ENCODE assay signal across 8 cellular contexts in the genomic region with DNA sequence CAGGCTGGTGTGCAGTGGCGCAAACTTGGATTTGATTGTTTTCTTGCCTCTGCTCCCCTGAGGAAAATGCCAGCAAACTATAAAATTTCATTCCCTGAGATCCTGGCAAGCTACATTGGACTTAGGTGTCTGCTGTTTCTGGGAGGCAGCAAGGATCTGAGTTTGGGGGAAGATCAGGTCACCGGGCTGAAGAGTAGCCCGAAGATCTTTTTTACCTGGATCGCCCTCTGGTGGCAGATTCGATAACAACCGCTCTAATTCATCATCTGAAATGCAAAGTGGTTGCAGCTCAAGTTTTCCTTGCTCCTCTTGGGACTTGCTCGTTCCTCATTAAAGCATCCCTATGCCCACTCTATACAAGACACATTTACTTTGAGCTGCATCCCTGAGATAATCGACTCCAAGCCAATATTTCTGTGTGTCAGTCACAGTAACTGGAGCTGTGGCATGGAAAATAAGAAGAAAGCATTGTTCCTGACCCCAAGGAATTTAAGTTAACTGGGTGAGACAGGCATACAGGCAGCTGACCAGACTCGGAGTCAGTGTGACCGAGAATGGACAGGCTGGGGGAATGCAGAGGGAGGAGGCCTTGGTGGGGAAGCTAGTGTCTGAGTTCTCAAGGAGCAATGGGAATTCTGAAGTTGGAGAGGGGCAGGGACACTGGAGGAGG.
DNase-seq lines count a peak whose midpoint lies in the region; ATAC-seq, FAIRE-seq and TF ChIP-seq lines count a peak whose summit lies in the region.

No MANE protein-coding gene starts in this region.

- H3K4me1 Mint-ChIP-seq in brain, result peaks cover 10% of the 10 kb centered on the region

- H4K20me1 ChIP-seq in keratinocyte (ENCODE audit: control insufficient read depth, extremely low read depth, insufficient read depth, low read length), result no peaks in the 10 kb centered on the region

- DNase-seq in NCI-H187 (lab: John Stamatoyannopoulos, UW) (peak; percentile 52 to 70), NCI-H187 treated with DMSO at 0.1 percent for 48 hours (lab: John Stamatoyannopoulos, UW) (no peak), LoVo (ENCODE audit: low spot score) (peak; percentile 39), T-helper 9 cell (peak; percentile 16), keratinocyte (ENCODE audit: low read depth, low spot score) (peak; percentile 5)
- peak; percentile 19 to 40 for DNase-seq in stimulated activated CD4-positive, alpha-beta T cell treated with anti-CD3 and anti-CD28 coated beads, Interleukin-4, amount 100 ng/mL, for 4 hours

- no peaks in the 10 kb centered on the region for H3K4me1 ChIP-seq in keratinocyte (ENCODE audit: control insufficient read depth, extremely low read depth, insufficient read depth, low read length)

- no peak overlapping the region for H3K9ac ChIP-seq in keratinocyte (ENCODE audit: control insufficient read depth, extremely low read depth, insufficient read depth, low read length)

- peaks cover 20% of the 10 kb centered on the region for H3K27me3 Mint-ChIP-seq in brain

- H3K27ac ChIP-seq in keratinocyte (ENCODE audit: control insufficient read depth, insufficient read depth, low read length), result no peak overlapping the region

- no peak for ATAC-seq in GM18909 (IDR thresholded peaks at IDR 0.05; ENCODE audit: poor library complexity, unreplicated experiment)

- H3K36me3 ChIP-seq in keratinocyte (ENCODE audit: control insufficient read depth in 2 of 2, extremely low read depth in 1 of 2, insufficient read depth in 2 of 2, low read length in 2 of 2), result no peaks in the 10 kb centered on the region

- peak; percentile 77 to 85 for TF ChIP-seq CTCF in brain (conservative IDR thresholded peaks at IDR 0.05)
- TF ChIP-seq CTCF in keratinocyte (optimal IDR thresholded peaks at IDR 0.05 in 1 of 3, IDR thresholded peaks at IDR 0.05 in 1 of 3, conservative IDR thresholded peaks at IDR 0.05 in 1 of 3; ENCODE audit: extremely low read depth in 1 of 3, insufficient read depth in 2 of 3, low read length in 3 of 3), result peak; percentile 67 to 74 (median 73)

- H3K4me3 ChIP-seq in keratinocyte (ENCODE audit: control insufficient read depth in 2 of 3, extremely low read depth in 1 of 3, insufficient read depth in 2 of 3, low read depth in 1 of 3, low read length in 3 of 3), result no peak overlapping the region

- peaks cover 0 to 3% (median 0%) of the 10 kb centered on the region in 5 experiments for H3K9me3 Mint-ChIP-seq in brain

- no peaks in the 10 kb centered on the region for H3K79me2 ChIP-seq in keratinocyte (ENCODE audit: control insufficient read depth, insufficient read depth, low read length)

- no peaks in the 10 kb centered on the region for H3K27me3 ChIP-seq in keratinocyte (ENCODE audit: control insufficient read depth, extremely low read depth, insufficient read depth, low read length)

- H3K9me3 ChIP-seq in keratinocyte (ENCODE audit: control insufficient read depth, low read depth, low read length), result no peaks in the 10 kb centered on the region

- dilution Hi-C loops in keratinocyte (cut with MboI; ENCODE audit: extremely low pct_ligation_motif_present, low sequenced_read_pairs), result no loop called here

- no peaks in the 10 kb centered on the region for H3K9me1 ChIP-seq in keratinocyte (ENCODE audit: control insufficient read depth, extremely low read depth, insufficient read depth, low read length)

- H2AFZ ChIP-seq in keratinocyte (ENCODE audit: control insufficient read depth, low read length), result no peak overlapping the region

- H3K27ac Mint-ChIP-seq in brain, result peak overlapping the region in 2 of 5 experiments; percentile 33 to 71

- H3K36me3 Mint-ChIP-seq in brain, result no peaks in the 10 kb centered on the region

- H3K4me3 Mint-ChIP-seq in brain, result peak overlapping the region in 1 of 5 experiments; percentile 7

- FAIRE-seq in keratinocyte (lab: Jason Lieb, UNC), result peak; percentile 91

- no peak overlapping the region for H3K4me2 ChIP-seq in keratinocyte (ENCODE audit: control insufficient read depth, extremely low read depth, insufficient read depth, low read depth, low read length)
